8 cellular contexts compared by ENCODE assay signal in the genomic region with DNA sequence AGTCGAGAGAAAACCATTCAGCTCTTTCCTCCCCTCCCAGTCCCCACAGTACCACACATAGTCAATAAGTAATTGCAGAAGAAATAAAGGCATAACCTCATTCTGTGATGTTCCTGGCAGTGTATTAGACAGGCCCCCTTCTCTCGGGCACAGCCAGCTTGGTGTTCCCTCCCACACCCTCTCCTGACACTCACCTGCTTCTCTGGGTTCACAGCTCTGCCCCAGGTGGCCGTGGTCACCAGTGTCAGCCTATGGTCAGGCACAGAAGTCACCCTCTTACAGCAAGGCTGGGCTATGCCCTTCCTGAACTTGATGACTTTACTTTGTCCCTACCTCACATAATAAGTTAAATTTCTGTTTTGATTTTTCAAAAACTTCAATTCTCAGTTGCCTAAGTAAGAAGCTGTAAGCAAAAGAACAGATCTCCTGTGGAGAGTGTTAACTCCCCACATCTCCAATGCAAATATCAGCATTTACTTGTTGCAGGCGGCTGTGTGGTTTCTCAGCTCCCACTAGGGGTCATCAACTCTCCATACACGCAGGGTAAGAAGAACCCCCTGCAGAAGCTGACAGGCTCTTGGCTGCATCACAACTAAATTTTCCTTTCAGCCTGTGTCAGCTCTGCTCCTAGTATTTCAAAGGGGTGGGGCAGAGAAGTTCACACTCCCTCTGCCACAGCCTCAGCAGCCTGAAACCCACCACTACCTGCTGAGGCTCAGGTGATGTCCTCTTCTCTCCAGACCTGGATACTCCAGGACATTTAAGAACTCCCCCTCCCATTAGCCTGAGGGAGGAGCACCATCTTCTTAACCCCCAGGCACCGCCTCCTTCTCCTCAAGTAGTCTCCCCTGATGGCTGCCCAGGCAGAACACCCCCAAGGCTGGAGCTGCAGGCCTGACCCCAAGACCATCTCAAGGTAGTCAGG.
DNase-seq lines count a peak whose midpoint lies in the region; ATAC-seq and TF ChIP-seq lines count a peak whose summit lies in the region.
"Not testable (repeated sequence)": the region's sequence is repeated elsewhere in the genome, so short reads cannot be mapped to it uniquely, and the experiment has no call there.

No MANE protein-coding gene starts in this region.

- H4K20me1 ChIP-seq in DND-41 (ENCODE audit: insufficient read depth, low read length) = not testable (repeated sequence)

- not testable (repeated sequence) for H3K4me1 ChIP-seq in DND-41 (ENCODE audit: insufficient read depth, low read length)

- H3K9ac ChIP-seq in DND-41 (ENCODE audit: low read depth, low read length) = not testable (repeated sequence)

- POLR2A ChIA-PET in HEK293T (lab: Yijun Ruan, JAX) = not testable (repeated sequence)

- not testable (repeated sequence) for H3K4me3 Mint-ChIP-seq in activated naive CD8-positive, alpha-beta T cell treated with anti-CD3 and anti-CD28 coated beads, Interleukin-2, amount 50 U/mL, for 24 hours; memory B cell; type B pancreatic cell

- peak; percentile 12 for DNase-seq in DND-41
- DNase-seq in HEK293T (ENCODE audit: extremely low spot score) = peak; percentile 50
- peak; percentile 25 for DNase-seq in NCI-H1105 (lab: John Stamatoyannopoulos, UW)
- peak; percentile 56 for DNase-seq in NOMO-1 treated with DMSO at 0.1 percent for 48 hours (lab: John Stamatoyannopoulos, UW; ENCODE audit: unreplicated experiment)
- DNase-seq in activated naive CD8-positive, alpha-beta T cell treated with anti-CD3 and anti-CD28 coated beads, Interleukin-2, amount 50 U/mL, for 24 hours; foreskin fibroblast; memory B cell (ENCODE audit: low spot score in 2 of 2); type B pancreatic cell (ENCODE audit: extremely low spot score, unreplicated experiment): not testable (repeated sequence)

- TF ChIP-seq CTCF in DND-41 (IDR thresholded peaks at IDR 0.05; ENCODE audit: borderline replicate concordance, extremely low read depth, low read length, poor library complexity, severe bottlenecking) (peak; percentile 46), foreskin fibroblast (IDR thresholded peaks at IDR 0.05; ENCODE audit: low read depth, low read length) (peak; percentile 7), type B pancreatic cell (conservative IDR thresholded peaks at IDR 0.05) (peak; percentile 68)

- not testable (repeated sequence) for H3K4me2 ChIP-seq in DND-41 (ENCODE audit: insufficient read depth, low read length)

- H3K9me3 ChIP-seq in DND-41 (ENCODE audit: insufficient read depth, low read length, severe bottlenecking) = not testable (repeated sequence)

- H3K36me3 Mint-ChIP-seq in activated naive CD8-positive, alpha-beta T cell treated with anti-CD3 and anti-CD28 coated beads, Interleukin-2, amount 50 U/mL, for 24 hours (ENCODE audit: low read depth); memory B cell; type B pancreatic cell: not testable (repeated sequence)

- CTCF ChIA-PET in HEK293T (lab: Yijun Ruan, JAX) = interaction anchor here (1.0 to 1.6 kb wide), 5 partner anchors 20 to 116 kb away, joined by 3 to 9 read pairs (median 5); no protein-coding TSS in a partner anchor

- ATAC-seq in DND-41 (ENCODE audit: insufficient read depth, low read depth) (peak; percentile 58), memory B cell (ENCODE audit: low read depth) (peak; percentile 63)
- peak; percentile 36 for ATAC-seq in activated naive CD8-positive, alpha-beta T cell treated with anti-CD3 and anti-CD28 coated beads, Interleukin-2, amount 50 U/mL, for 24 hours

- H3K4me1 Mint-ChIP-seq in activated naive CD8-positive, alpha-beta T cell treated with anti-CD3 and anti-CD28 coated beads, Interleukin-2, amount 50 U/mL, for 24 hours; memory B cell; type B pancreatic cell (ENCODE audit: unreplicated experiment): not testable (repeated sequence)

- peaks cover 19% of the 10 kb centered on the region for H3K27me3 ChIP-seq in DND-41 (ENCODE audit: insufficient read depth, low read length, poor library complexity)

- not testable (repeated sequence) for H3K4me3 ChIP-seq in DND-41 (ENCODE audit: low read depth in 1 of 2, low read length in 2 of 2); foreskin fibroblast (ENCODE audit: low read depth in 1 of 2, low read length in 2 of 2)

- H3K27ac ChIP-seq in DND-41 (ENCODE audit: low read length) = not testable (repeated sequence)

- H3K36me3 ChIP-seq in DND-41 (ENCODE audit: insufficient read depth, low read length) = not testable (repeated sequence)

- not testable (repeated sequence) for H3K27ac Mint-ChIP-seq in activated naive CD8-positive, alpha-beta T cell treated with anti-CD3 and anti-CD28 coated beads, Interleukin-2, amount 50 U/mL, for 24 hours; memory B cell; type B pancreatic cell

- H3K9me3 Mint-ChIP-seq in activated naive CD8-positive, alpha-beta T cell treated with anti-CD3 and anti-CD28 coated beads, Interleukin-2, amount 50 U/mL, for 24 hours; memory B cell; type B pancreatic cell: not testable (repeated sequence)

- not testable (repeated sequence) for H2AFZ ChIP-seq in DND-41 (ENCODE audit: low read depth, low read length)

- H3K79me2 ChIP-seq in DND-41 (ENCODE audit: insufficient read depth, low read length) = not testable (repeated sequence)

- peaks cover 39% of the 10 kb centered on the region for H3K27me3 Mint-ChIP-seq in activated naive CD8-positive, alpha-beta T cell treated with anti-CD3 and anti-CD28 coated beads, Interleukin-2, amount 50 U/mL, for 24 hours
- H3K27me3 Mint-ChIP-seq in memory B cell = peaks cover 19% of the 10 kb centered on the region
- H3K27me3 Mint-ChIP-seq in type B pancreatic cell = not testable (repeated sequence)

Comparison
In these comparisons a context has a peak if more than half of its experiments do, and no peak if none do; other contexts are left out.
1. CTCF ChIP-seq: peak in every context shown above with its lines; median percentile 68 in type B pancreatic cell; 46 in DND-41; 7 in foreskin fibroblast.